14 cellular contexts compared by ENCODE assay signal in the genomic region with DNA sequence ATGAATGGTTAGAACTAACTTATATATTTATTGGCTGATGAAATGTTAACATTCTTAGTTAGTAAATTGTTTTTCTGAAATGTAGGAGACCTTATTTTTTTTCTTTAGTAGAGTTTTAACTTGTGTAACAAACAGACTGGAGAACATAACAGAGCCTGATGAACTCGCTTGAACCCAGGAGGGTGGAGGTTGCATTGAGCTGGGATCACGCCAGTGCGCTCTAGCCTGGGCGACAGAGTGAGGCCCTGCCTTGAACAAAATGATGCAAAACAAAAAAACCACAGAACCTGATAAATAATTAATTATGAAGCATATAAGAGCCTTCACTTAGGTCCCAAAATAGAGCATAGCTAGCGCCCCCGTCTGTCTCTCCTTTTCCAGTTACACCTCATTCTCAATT. TPM values are rescaled to one million over a fixed set of nuclear protein-coding genes. Genes with fewer than 3 reads are reported as not detected.
A peak's percentile ranks its signal among the peaks of the same experiment; 100 is the strongest.
DNase-seq lines count a peak whose midpoint lies in the region; ATAC-seq, FAIRE-seq and TF ChIP-seq lines count a peak whose summit lies in the region.
"Had no signal": no experiment of that assay in that cellular context is flagged by ENCODE, and none has a peak within 500 bp of the region (broad histone marks: within the 10 kb centered on the region; RNA-seq: fewer than 3 reads in every experiment).

No MANE protein-coding gene starts in this region.

- no peaks in the 10 kb centered on the region for H4K20me1 ChIP-seq in HepG2 (ENCODE audit: insufficient read depth, low read length)

- in situ Hi-C loops in HepG2 (cut with HindIII; ENCODE audit: extremely low pct_ligation_motif_present, low pct_unique_long_range_greater_than_20kb) = loop anchor here (25.0 kb wide), 1 partner anchor 238 kb away; the partner anchor contains the start of gene HEATR1

- H3K4me2 ChIP-seq in HepG2 (ENCODE audit: low read depth, low read length) = no peak overlapping the region
- H3K4me2 ChIP-seq: BLaER1 treated with 17β-estradiol and CSF1 and Interleukin-3, amounts not matched to agents 10 nM and 100 nM had no signal

- H3K36me3 ChIP-seq in liver (ENCODE audit: control insufficient read depth in 4 of 4, insufficient read depth in 3 of 4, low read depth in 1 of 4, low read length in 3 of 4) = peaks cover 3 to 26% (median 13%) of the 10 kb centered on the region in 4 donors
- H3K36me3 ChIP-seq in HepG2 (replicated peaks in 1 of 2; ENCODE audit: control insufficient read depth in 1 of 2, insufficient read depth in 2 of 2, low read length in 2 of 2) = peaks cover 18 to 69% of the 10 kb centered on the region in 2 experiments
- peaks cover 0 to 10% (median 4%) of the 10 kb centered on the region in 4 donors for H3K36me3 ChIP-seq in right lobe of liver
- H3K36me3 ChIP-seq in spleen = peaks cover 3 to 94% (median 58%) of the 10 kb centered on the region in 6 donors

- H3K27ac ChIP-seq in liver (ENCODE audit: low read depth in 1 of 2, low read length in 2 of 2) (no peak overlapping the region), HepG2 (ENCODE audit: extremely low read length, insufficient read depth, low read length) (no peak overlapping the region), right lobe of liver (peak overlapping the region in 1 of 3 donors; percentile 56), spleen (no peak overlapping the region)
- H3K27ac ChIP-seq: BLaER1 treated with 17β-estradiol and CSF1 and Interleukin-3, amounts not matched to agents 10 nM and 100 nM had no signal

- BruUV-seq in HepG2 (replicated peaks; lab: Mats Ljungman, UMichigan) = no TSS peak

- H3K27me3 ChIP-seq in liver (ENCODE audit: control insufficient read depth in 4 of 4, insufficient read depth in 4 of 4, low read length in 3 of 4) (no peaks in the 10 kb centered on the region), HepG2 (ENCODE audit: control insufficient read depth in 1 of 2, insufficient read depth in 2 of 2, low read length in 2 of 2) (no peaks in the 10 kb centered on the region), right lobe of liver (no peaks in the 10 kb centered on the region), spleen (replicated peaks in 1 of 7) (no peaks in the 10 kb centered on the region)
- H3K27me3 ChIP-seq: BLaER1 treated with 17β-estradiol and CSF1 and Interleukin-3, amounts not matched to agents 10 nM and 100 nM had no signal

- no peak overlapping the region for H2AFZ ChIP-seq in HepG2 (ENCODE audit: low read length)

- ATAC-seq in HepG2 (no peak), right lobe of liver (peak; percentile 86 to 95 (median 91)), GM18520 (IDR thresholded peaks at IDR 0.05; ENCODE audit: unreplicated experiment) (no peak)
- ATAC-seq: CD8-positive, alpha-beta T cell had no signal

- H3K4me3 ChIP-seq in liver (ENCODE audit: low read depth in 1 of 3, low read length in 3 of 3) (no peak overlapping the region), HepG2 (replicated peaks in 1 of 3; ENCODE audit: insufficient read depth in 1 of 3, low read depth in 2 of 3, low read length in 3 of 3) (no peak overlapping the region), epithelial cell of proximal tubule (ENCODE audit: low read depth, low read length) (no peak overlapping the region), right lobe of liver (no peak overlapping the region), spleen (no peak overlapping the region)
- H3K4me3 ChIP-seq: BLaER1 treated with 17β-estradiol and CSF1 and Interleukin-3, amounts not matched to agents 10 nM and 100 nM had no signal

- POLR2A ChIA-PET in HepG2 (lab: Yijun Ruan, JAX) = interaction anchor here (1.2 to 1.6 kb wide), 2 partner anchors 11 to 12 kb away, joined by 3 read pairs; no protein-coding TSS in a partner anchor

- FAIRE-seq in HepG2 (lab: Jason Lieb, UNC) = no peak
- FAIRE-seq: G401.6, GM12891, GM18507, H1 had no signal

- CTCF ChIA-PET in HepG2 (lab: Yijun Ruan, JAX; ENCODE audit: low intra/inter-chr PET ratio, low total read pairs) = no interaction called here

- peak in 1 of 2 donors; percentile 20 for TF ChIP-seq RAD21 in liver (IDR thresholded peaks at IDR 0.05)
- no peak for TF ChIP-seq RAD21 in HepG2 (CRISPR knock-in tag; IDR thresholded peaks at IDR 0.05)

- intact Hi-C loops in HepG2 (cut with micrococcal nuclease; ENCODE audit: unreplicated experiment) = no loop called here
- intact Hi-C loops in right lobe of liver (cut with DNase I) = no loop called here
- intact Hi-C loops in spleen (cut with DNase I; ENCODE audit: low total_unique reads) = no loop called here

- H3K79me2 ChIP-seq in HepG2 (ENCODE audit: insufficient read depth, low read length) = no peaks in the 10 kb centered on the region

- H3K9ac ChIP-seq in liver (ENCODE audit: low read depth in 1 of 2, low read length in 2 of 2) = no peak overlapping the region
- no peak overlapping the region for H3K9ac ChIP-seq in HepG2 (ENCODE audit: insufficient read depth, low read depth, low read length)
- H3K9ac ChIP-seq: BLaER1 treated with 17β-estradiol and CSF1 and Interleukin-3, amounts not matched to agents 10 nM and 100 nM had no signal

- TF ChIP-seq EP300 in HepG2 (IDR thresholded peaks at IDR 0.05; ENCODE audit: low read depth in 2 of 2, low read length in 2 of 2) = no peak
- TF ChIP-seq EP300 in HepG2 (CRISPR knock-in tag; IDR thresholded peaks at IDR 0.05; ENCODE audit: borderline replicate concordance) = no peak

- WGBS in liver = 52% methylated on average over 6 of the region's 6 CpGs
- WGBS in HepG2 (ENCODE audit: low lambda C conversion rate) = 97% methylated on average over 6 of the region's 6 CpGs
- 48% methylated on average over 6 of the region's 6 CpGs for WGBS in right lobe of liver (ENCODE audit: insufficient coverage, low coverage, low lambda C conversion rate, missing lambda C conversion rate)
- 82 to 99% (median 97%) methylated on average over 6 of the region's 6 CpGs for WGBS in spleen, 5 donors

- H3K4me1 ChIP-seq in liver (ENCODE audit: control insufficient read depth in 4 of 4, insufficient read depth in 4 of 4, low read length in 3 of 4) (peaks cover 2 to 4% (median 3%) of the 10 kb centered on the region in 4 donors), HepG2 (ENCODE audit: insufficient read depth, low read length) (peaks cover 13% of the 10 kb centered on the region), right lobe of liver (peaks cover 0 to 38% (median 8%) of the 10 kb centered on the region in 4 donors), spleen (peaks cover 0 to 17% (median 0%) of the 10 kb centered on the region in 6 donors)

- no peak for TF ChIP-seq CTCF in liver (IDR thresholded peaks at IDR 0.05; ENCODE audit: low read depth, low read length, missing input control)
- TF ChIP-seq CTCF in HepG2 (CRISPR knock-in tag; IDR thresholded peaks at IDR 0.05) = no peak
- peak; percentile 11 for TF ChIP-seq CTCF in epithelial cell of proximal tubule (conservative IDR thresholded peaks at IDR 0.05; ENCODE audit: low read depth, low read length)
- peak in 1 of 4 donors; percentile 19 for TF ChIP-seq CTCF in right lobe of liver (IDR thresholded peaks at IDR 0.05)
- no peak for TF ChIP-seq CTCF in spleen (IDR thresholded peaks at IDR 0.05 in 8 of 11, conservative IDR thresholded peaks at IDR 0.05 in 3 of 11)

- TF ChIP-seq POLR2A in HepG2 (IDR thresholded peaks at IDR 0.05; ENCODE audit: insufficient read depth in 1 of 2, low read depth in 2 of 2, low read length in 2 of 2) = no peak
- no peak for TF ChIP-seq POLR2A in right lobe of liver (IDR thresholded peaks at IDR 0.05)
- no peak for TF ChIP-seq POLR2A in spleen (IDR thresholded peaks at IDR 0.05)

- H3K9me3 ChIP-seq in liver (ENCODE audit: control insufficient read depth in 4 of 4, low read length in 3 of 4) (no peaks in the 10 kb centered on the region), HepG2 (ENCODE audit: low read length) (no peaks in the 10 kb centered on the region), right lobe of liver (no peaks in the 10 kb centered on the region), spleen (no peaks in the 10 kb centered on the region)
- H3K9me3 ChIP-seq: BLaER1 treated with 17β-estradiol and CSF1 and Interleukin-3, amounts not matched to agents 10 nM and 100 nM had no signal

- no peak for DNase-seq in HepG2 (ENCODE audit: low spot score)
- no peak for DNase-seq in epithelial cell of proximal tubule (ENCODE audit: low read depth)
- peak; percentile 30 to 78 (median 68) for DNase-seq in right lobe of liver
- DNase-seq in spleen = no peak
- DNase-seq: CD8-positive, alpha-beta T cell; COR-L47; H9 had no signal

TF ChIP-seq in liver, 16 proteins besides CTCF, POLR2A, EP300 and RAD21 (continues in another document):
- TF ChIP-seq RXRA (IDR thresholded peaks at IDR 0.05) = peak; percentile 89 to 93
- no peak for TF ChIP-seq NR2F2 (IDR thresholded peaks at IDR 0.05)

TF ChIP-seq in HepG2, 621 proteins besides CTCF, POLR2A, EP300 and RAD21 (continues in another document):
- TF ChIP-seq ZNF598 (CRISPR knock-in tag; IDR thresholded peaks at IDR 0.05; ENCODE audit: borderline replicate concordance) = no peak

RNA-seq across cellular contexts. Expression of gene MTR, which starts 55.5 kb away (rescaled TPM):
- total RNA-seq in liver (10 to 100 TPM; 12.3 to 19.0 TPM), HepG2 (2016; rRNA removed; fragmentation: Illumina TruSeq; extraction: Trizol) (36.1 and 51.6 TPM in 2 replicates), epithelial cell of proximal tubule (13.7 and 18.3 TPM in 2 replicates), right lobe of liver (10 to 100 TPM in 3 of 6 experiments, 1 to 10 TPM in 3; 9.4 to 15.4 (median 11.8) TPM), spleen (10 to 100 TPM; 39.1 to 65.4 (median 46.5) TPM)
- polyA plus RNA-seq in liver (1 to 10 TPM; 2.5 to 4.8 TPM), HepG2 (2011; rRNA removed) (14.4 and 16.3 TPM in 2 replicates), spleen (1 to 10 TPM; 4.4 to 7.0 (median 4.6) TPM)
- total RNA-seq in HepG2 (2016; cell fraction: cytosol; rRNA removed; fragmentation: Illumina TruSeq; extraction: Trizol; ENCODE audit: low read depth) = 12.0 and 14.3 TPM in 2 replicates
- total RNA-seq in HepG2 (2016; cell fraction: insoluble cytoplasmic fraction; rRNA removed; fragmentation: Illumina TruSeq; extraction: Trizol) = 32.8 and 45.8 TPM in 2 replicates
- total RNA-seq in HepG2 (2016; cell fraction: membrane; rRNA removed; fragmentation: Illumina TruSeq; extraction: Trizol) = 9.2 and 11.7 TPM in 2 replicates
- total RNA-seq in HepG2 (2016; cell fraction: nucleus; rRNA removed; fragmentation: Illumina TruSeq; extraction: Trizol) = 34.1 and 35.4 TPM in 2 replicates
- polyA plus RNA-seq in HepG2 (2011; cell fraction: cytosol; rRNA removed) = 6.7 and 8.5 TPM in 2 replicates
- polyA plus RNA-seq in HepG2 (2011; cell fraction: nucleus; rRNA removed) = 20.7 and 23.7 TPM in 2 replicates
- polyA plus RNA-seq in HepG2 (2012) = 13.2 and 25.7 TPM in 2 replicates
- 0.38 and 0.40 TPM in 2 replicates for polyA plus RNA-seq in HepG2 (2016; cell fraction: cytosol; fragmentation: Illumina TruSeq; extraction: Trizol; ENCODE audit: low read depth)
- 13.0 and 15.2 TPM in 2 replicates for polyA plus RNA-seq in HepG2 (2016; cell fraction: insoluble cytoplasmic fraction; fragmentation: Illumina TruSeq; extraction: Trizol; ENCODE audit: low read depth)
- 1.4 and 1.5 TPM in 2 replicates for polyA plus RNA-seq in HepG2 (2016; cell fraction: membrane; fragmentation: Illumina TruSeq; extraction: Trizol; ENCODE audit: low read depth)
- polyA plus RNA-seq in HepG2 (2016; cell fraction: nucleus; fragmentation: Illumina TruSeq; extraction: Trizol; ENCODE audit: insufficient read depth, low read depth) = 23.5 and 24.6 TPM in 2 replicates
- 22.9 and 26.2 TPM in 2 replicates for polyA minus RNA-seq in HepG2 (2011; rRNA and poly(A)+ RNA removed; ENCODE audit: low replicate concordance)
- polyA minus RNA-seq in HepG2 (2011; cell fraction: cytosol; rRNA and poly(A)+ RNA removed) = 29.8 and 33.5 TPM in 2 replicates
- 54.3 and 66.4 TPM in 2 replicates for polyA minus RNA-seq in HepG2 (2011; cell fraction: nucleus; rRNA and poly(A)+ RNA removed)

Comparison
In these comparisons a context has a peak if more than half of its experiments do, and no peak if none do; other contexts are left out.
1. ATAC-seq: peak in right lobe of liver (4 of 4); none in HepG2 (single experiment) and GM18520 (single experiment).
2. DNase-seq: peak in right lobe of liver (3 of 3); none in HepG2 (single experiment), epithelial cell of proximal tubule (single experiment) and spleen (single experiment).